In genomic region chr9:123371805-123372590, GRCh38 we compare ENCODE assay signal across 19 cellular contexts. TPM values are rescaled to one million over a fixed set of nuclear protein-coding genes. Genes with fewer than 3 reads are reported as not detected.
A peak's percentile ranks its signal among the peaks of the same experiment; 100 is the strongest.
DNase-seq lines count a peak whose midpoint lies in the region; ATAC-seq and TF ChIP-seq lines count a peak whose summit lies in the region.
"Had no signal": no experiment of that assay in that cellular context is flagged by ENCODE, and none has a peak within 500 bp of the region (broad histone marks: within the 10 kb centered on the region; RNA-seq: fewer than 3 reads in every experiment).

No MANE protein-coding gene starts in this region.

- H3K27ac Mint-ChIP-seq in GM23338 (no peak overlapping the region), brain (peak overlapping the region in 4 of 5 experiments; percentile 10 to 95 (median 71)), memory B cell (no peak overlapping the region), progenitor cell of endocrine pancreas (peak overlapping the region; percentile 76)
- H3K27ac Mint-ChIP-seq: HFFc6 had no signal

- H3K4me1 Mint-ChIP-seq in GM23338 (peaks cover 30% of the 10 kb centered on the region), brain (peaks cover 37% of the 10 kb centered on the region), memory B cell (peaks cover 7% of the 10 kb centered on the region), progenitor cell of endocrine pancreas (ENCODE audit: low read depth) (peaks cover 13% of the 10 kb centered on the region)

- peak overlapping the region; percentile 58; the same call in 2 of the 3 replicates for H3K4me3 Mint-ChIP-seq in GM23338
- H3K4me3 Mint-ChIP-seq in brain, result no peak overlapping the region
- peak overlapping the region; percentile 1 for H3K4me3 Mint-ChIP-seq in memory B cell
- H3K4me3 Mint-ChIP-seq in progenitor cell of endocrine pancreas (ENCODE audit: low read depth), result no peak overlapping the region
- H3K4me3 Mint-ChIP-seq: HFFc6 had no signal

- peaks cover 5% of the 10 kb centered on the region; the same call in 1 of the 2 replicates for H3K4me1 ChIP-seq in GM23338 (ENCODE audit: insufficient read depth)

- peaks cover 31% of the 10 kb centered on the region for H3K27me3 ChIP-seq in GM23338 (ENCODE audit: insufficient read depth)

- H3K79me2 ChIP-seq in GM23338 (replicated peaks; ENCODE audit: insufficient read depth), result no peaks in the 10 kb centered on the region

- no peaks in the 10 kb centered on the region for H3K9me3 Mint-ChIP-seq in GM23338
- no peaks in the 10 kb centered on the region for H3K9me3 Mint-ChIP-seq in brain
- H3K9me3 Mint-ChIP-seq in memory B cell, result no peaks in the 10 kb centered on the region
- H3K9me3 Mint-ChIP-seq in progenitor cell of endocrine pancreas (ENCODE audit: low read depth), result no peaks in the 10 kb centered on the region
- H3K9me3 Mint-ChIP-seq: HFFc6 had no signal

- H3K27me3 Mint-ChIP-seq in GM23338 (ENCODE audit: insufficient read depth, low read depth, poor library complexity) (peaks cover 45% of the 10 kb centered on the region), brain (no peaks in the 10 kb centered on the region), memory B cell (peaks cover 27% of the 10 kb centered on the region), progenitor cell of endocrine pancreas (peaks cover 26% of the 10 kb centered on the region)

- H3F3A ChIP-seq in GM23338 (replicated peaks; ENCODE audit: low read depth), result no peaks in the 10 kb centered on the region; the same call in 1 of the 2 replicates

- H2AFZ ChIP-seq in GM23338, result no peak overlapping the region

- TF ChIP-seq CTCF in GM23338 (conservative IDR thresholded peaks at IDR 0.05; ENCODE audit: low read depth in 2 of 2) (no peak), brain (conservative IDR thresholded peaks at IDR 0.05) (no peak), progenitor cell of endocrine pancreas (IDR thresholded peaks at IDR 0.05; ENCODE audit: unreplicated experiment) (no peak)

- no peak overlapping the region for H3K27ac ChIP-seq in GM23338 (ENCODE audit: low read depth)
- H3K27ac ChIP-seq: C4-2B had no signal

- H3K36me3 Mint-ChIP-seq in GM23338 (ENCODE audit: low read depth), result no peaks in the 10 kb centered on the region
- no peaks in the 10 kb centered on the region for H3K36me3 Mint-ChIP-seq in brain
- H3K36me3 Mint-ChIP-seq in memory B cell, result peaks cover 1% of the 10 kb centered on the region
- peaks cover 7% of the 10 kb centered on the region for H3K36me3 Mint-ChIP-seq in progenitor cell of endocrine pancreas (ENCODE audit: insufficient read depth)

- no peaks in the 10 kb centered on the region for H4K20me1 ChIP-seq in GM23338 (replicated peaks; ENCODE audit: insufficient read depth)

- no peak overlapping the region for H3K4me2 ChIP-seq in GM23338

- no peaks in the 10 kb centered on the region for H3K9me2 ChIP-seq in GM23338 (ENCODE audit: insufficient read depth)

- DNase-seq in GM23338 (ENCODE audit: low spot score), result no peak
- no peak for DNase-seq in memory B cell (ENCODE audit: low spot score in 2 of 2)
- DNase-seq in progenitor cell of endocrine pancreas (ENCODE audit: low spot score, unreplicated experiment), result no peak
- no peak for DNase-seq in SW 1271 (lab: John Stamatoyannopoulos, UW)
- DNase-seq in medulla oblongata (ENCODE audit: extremely low spot score), result no peak
- DNase-seq in cardiac septum (ENCODE audit: low spot score), result no peak
- DNase-seq: GF-D8; HFFc6; IMR-90; Kasumi-1; MM.1S; NCI-H1105; NCI-H1694 treated with DMSO at 0.1 percent for 48 hours; NCI-H69; NK-92 treated with Interleukin-12 subunit alpha and Interleukin-12 subunit beta, amount 100 ng/mL, for 24 hours; OCI-M1 had no signal

- ATAC-seq in GM23338 (no peak), memory B cell (ENCODE audit: low read depth) (peak; percentile 21)

- H3K4me3 ChIP-seq in GM23338, result no peak overlapping the region

- H3K36me3 ChIP-seq in GM23338 (ENCODE audit: insufficient read depth), result no peaks in the 10 kb centered on the region

- intact Hi-C loops in cardiac septum (cut with DNase I), result no loop called here

TF ChIP-seq in GM23338, 12 proteins besides CTCF, POLR2A, EP300 and RAD21 (continues in another document):
- TF ChIP-seq NANOG (IDR thresholded peaks at IDR 0.05; ENCODE audit: borderline replicate concordance) (no peak), EZH2 (IDR thresholded peaks at IDR 0.05; ENCODE audit: low read depth, unreplicated experiment) (no peak), CREB1 (CRISPR knock-in tag; IDR thresholded peaks at IDR 0.05; ENCODE audit: low read depth) (no peak), ZNF331 (CRISPR knock-in tag; IDR thresholded peaks at IDR 0.05; ENCODE audit: low read depth) (no peak)
- TF ChIP-seq, protein P1, sequence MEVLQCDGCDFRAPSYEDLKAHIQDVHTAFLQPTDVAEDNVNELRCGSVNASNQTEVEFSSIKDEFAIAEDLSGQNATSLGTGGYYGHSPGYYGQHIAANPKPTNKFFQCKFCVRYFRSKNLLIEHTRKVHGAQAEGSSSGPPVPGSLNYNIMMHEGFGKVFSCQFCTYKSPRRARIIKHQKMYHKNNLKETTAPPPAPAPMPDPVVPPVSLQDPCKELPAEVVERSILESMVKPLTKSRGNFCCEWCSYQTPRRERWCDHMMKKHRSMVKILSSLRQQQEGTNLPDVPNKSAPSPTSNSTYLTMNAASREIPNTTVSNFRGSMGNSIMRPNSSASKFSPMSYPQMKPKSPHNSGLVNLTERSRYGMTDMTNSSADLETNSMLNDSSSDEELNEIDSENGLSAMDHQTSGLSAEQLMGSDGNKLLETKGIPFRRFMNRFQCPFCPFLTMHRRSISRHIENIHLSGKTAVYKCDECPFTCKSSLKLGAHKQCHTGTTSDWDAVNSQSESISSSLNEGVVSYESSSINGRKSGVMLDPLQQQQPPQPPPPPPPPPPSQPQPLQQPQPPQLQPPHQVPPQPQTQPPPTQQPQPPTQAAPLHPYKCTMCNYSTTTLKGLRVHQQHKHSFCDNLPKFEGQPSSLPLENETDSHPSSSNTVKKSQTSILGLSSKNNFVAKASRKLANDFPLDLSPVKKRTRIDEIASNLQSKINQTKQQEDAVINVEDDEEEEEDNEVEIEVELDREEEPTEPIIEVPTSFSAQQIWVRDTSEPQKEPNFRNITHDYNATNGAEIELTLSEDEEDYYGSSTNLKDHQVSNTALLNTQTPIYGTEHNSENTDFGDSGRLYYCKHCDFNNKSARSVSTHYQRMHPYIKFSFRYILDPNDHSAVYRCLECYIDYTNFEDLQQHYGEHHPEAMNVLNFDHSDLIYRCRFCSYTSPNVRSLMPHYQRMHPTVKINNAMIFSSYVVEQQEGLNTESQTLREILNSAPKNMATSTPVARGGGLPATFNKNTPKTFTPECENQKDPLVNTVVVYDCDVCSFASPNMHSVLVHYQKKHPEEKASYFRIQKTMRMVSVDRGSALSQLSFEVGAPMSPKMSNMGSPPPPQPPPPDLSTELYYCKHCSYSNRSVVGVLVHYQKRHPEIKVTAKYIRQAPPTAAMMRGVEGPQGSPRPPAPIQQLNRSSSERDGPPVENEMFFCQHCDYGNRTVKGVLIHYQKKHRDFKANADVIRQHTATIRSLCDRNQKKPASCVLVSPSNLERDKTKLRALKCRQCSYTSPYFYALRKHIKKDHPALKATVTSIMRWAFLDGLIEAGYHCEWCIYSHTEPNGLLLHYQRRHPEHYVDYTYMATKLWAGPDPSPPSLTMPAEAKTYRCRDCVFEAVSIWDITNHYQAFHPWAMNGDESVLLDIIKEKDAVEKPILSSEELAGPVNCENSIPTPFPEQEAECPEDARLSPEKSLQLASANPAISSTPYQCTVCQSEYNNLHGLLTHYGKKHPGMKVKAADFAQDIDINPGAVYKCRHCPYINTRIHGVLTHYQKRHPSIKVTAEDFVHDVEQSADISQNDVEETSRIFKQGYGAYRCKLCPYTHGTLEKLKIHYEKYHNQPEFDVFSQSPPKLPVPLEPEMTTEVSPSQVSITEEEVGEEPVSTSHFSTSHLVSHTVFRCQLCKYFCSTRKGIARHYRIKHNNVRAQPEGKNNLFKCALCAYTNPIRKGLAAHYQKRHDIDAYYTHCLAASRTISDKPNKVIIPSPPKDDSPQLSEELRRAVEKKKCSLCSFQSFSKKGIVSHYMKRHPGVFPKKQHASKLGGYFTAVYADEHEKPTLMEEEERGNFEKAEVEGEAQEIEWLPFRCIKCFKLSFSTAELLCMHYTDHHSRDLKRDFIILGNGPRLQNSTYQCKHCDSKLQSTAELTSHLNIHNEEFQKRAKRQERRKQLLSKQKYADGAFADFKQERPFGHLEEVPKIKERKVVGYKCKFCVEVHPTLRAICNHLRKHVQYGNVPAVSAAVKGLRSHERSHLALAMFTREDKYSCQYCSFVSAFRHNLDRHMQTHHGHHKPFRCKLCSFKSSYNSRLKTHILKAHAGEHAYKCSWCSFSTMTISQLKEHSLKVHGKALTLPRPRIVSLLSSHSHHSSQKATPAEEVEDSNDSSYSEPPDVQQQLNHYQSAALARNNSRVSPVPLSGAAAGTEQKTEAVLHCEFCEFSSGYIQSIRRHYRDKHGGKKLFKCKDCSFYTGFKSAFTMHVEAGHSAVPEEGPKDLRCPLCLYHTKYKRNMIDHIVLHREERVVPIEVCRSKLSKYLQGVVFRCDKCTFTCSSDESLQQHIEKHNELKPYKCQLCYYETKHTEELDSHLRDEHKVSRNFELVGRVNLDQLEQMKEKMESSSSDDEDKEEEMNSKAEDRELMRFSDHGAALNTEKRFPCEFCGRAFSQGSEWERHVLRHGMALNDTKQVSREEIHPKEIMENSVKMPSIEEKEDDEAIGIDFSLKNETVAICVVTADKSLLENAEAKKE (CRISPR knock-in tag; IDR thresholded peaks at IDR 0.05), result no peak

RNA-seq across cellular contexts. Expression of gene CRB2, which starts 16.0 kb away (rescaled TPM):
- 9.8 and 10.2 TPM in 2 replicates for total RNA-seq in GM23338 (2014; rRNA removed; shearing (Covaris generic))
- polyA plus RNA-seq in GM23338 (2016; fragmentation: Nextera tagmentation; extraction: Ambion mirVana) (0.34 and 0.50 TPM in 2 replicates), brain (ENCODE audit: insufficient read depth, low read depth, low replicate concordance) (6.4 TPM)
- total RNA-seq in progenitor cell of endocrine pancreas (7.1 and 8.4 TPM in 2 replicates), cardiac septum (not detected)
- total RNA-seq: HFFc6, IMR-90, RPMI7951 had no signal
- polyA plus RNA-seq: IMR-90 had no signal

Comparison
In these comparisons a context has a peak if more than half of its experiments do, and no peak if none do; other contexts are left out.
1. H3K27ac Mint-ChIP-seq: peak in brain (4 of 5) and progenitor cell of endocrine pancreas (single experiment); none in GM23338 (single experiment) and memory B cell (single experiment).
2. H3K4me3 Mint-ChIP-seq: peak in GM23338 (single experiment) and memory B cell (single experiment); none in brain (0 of 5) and progenitor cell of endocrine pancreas (single experiment).